Comparison of ENCODE assay signal across 20 cellular contexts in the genomic region with DNA sequence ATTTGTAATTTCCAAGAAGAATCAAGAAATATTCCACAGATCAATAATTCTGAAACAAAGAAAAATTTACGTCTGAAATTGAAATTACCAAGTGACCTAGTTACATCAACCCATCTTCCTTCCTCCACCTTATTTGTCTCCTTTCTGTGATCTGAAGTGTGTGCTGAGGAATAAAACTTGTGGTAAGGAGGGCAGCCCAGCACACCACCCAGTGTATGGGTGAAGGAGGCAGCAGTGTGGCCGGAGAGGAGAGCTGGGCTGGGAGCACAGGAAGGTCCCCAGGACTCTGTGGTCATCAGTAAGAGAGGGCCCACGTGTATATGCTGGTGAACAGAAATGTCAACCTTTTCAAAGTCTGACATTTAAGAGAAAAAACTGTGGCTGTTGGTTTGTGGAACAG. TPM values are rescaled to one million over a fixed set of nuclear protein-coding genes. Genes with fewer than 3 reads are reported as not detected.
DNase-seq lines count a peak whose midpoint lies in the region; ATAC-seq lines count a peak whose summit lies in the region.
"Had no signal": no experiment of that assay in that cellular context is flagged by ENCODE, and none has a peak within 500 bp of the region (broad histone marks: within the 10 kb centered on the region; RNA-seq: fewer than 3 reads in every experiment).

No MANE protein-coding gene starts in this region.

- H3K36me3 ChIP-seq in BLaER1 treated with 17β-estradiol and CSF1 and Interleukin-3, amounts not matched to agents 10 nM and 100 nM: no peaks in the 10 kb centered on the region; a peak in 1 of 22 replicates
- no peaks in the 10 kb centered on the region for H3K36me3 ChIP-seq in CD8-positive, alpha-beta memory T cell (ENCODE audit: insufficient read depth, low read length)
- no peaks in the 10 kb centered on the region for H3K36me3 ChIP-seq in effector memory CD4-positive, alpha-beta T cell (ENCODE audit: control insufficient read depth, insufficient read depth, low read length)
- H3K36me3 ChIP-seq: brain microvascular endothelial cell, prostate gland had no signal

- peak overlapping the region; percentile 84 to 98 (median 93) for H3K4me3 Mint-ChIP-seq in CD8-positive, alpha-beta memory T cell
- H3K4me3 Mint-ChIP-seq in T-cell: peak overlapping the region; percentile 70 to 88 (median 86)
- H3K4me3 Mint-ChIP-seq: GM23338, type B pancreatic cell had no signal

- H3K27ac ChIP-seq in BLaER1 treated with 17β-estradiol and CSF1 and Interleukin-3, amounts not matched to agents 10 nM and 100 nM: no peak overlapping the region
- H3K27ac ChIP-seq in CD8-positive, alpha-beta memory T cell (ENCODE audit: low read depth, low read length): no peak overlapping the region
- H3K27ac ChIP-seq in effector memory CD4-positive, alpha-beta T cell (ENCODE audit: insufficient read depth, low read length, poor library complexity, severe bottlenecking): peak overlapping the region; percentile 83
- H3K27ac ChIP-seq: brain microvascular endothelial cell, coronary artery, prostate gland had no signal

- peaks cover 34 to 55% (median 50%) of the 10 kb centered on the region in 3 donors for H3K4me1 Mint-ChIP-seq in CD8-positive, alpha-beta memory T cell
- H3K4me1 Mint-ChIP-seq in T-cell: peaks cover 20 to 66% (median 37%) of the 10 kb centered on the region in 3 donors

- H3K27me3 Mint-ChIP-seq in CD8-positive, alpha-beta memory T cell: peaks cover 0 to 12% of the 10 kb centered on the region in 2 donors
- peaks cover 0 to 20% of the 10 kb centered on the region in 2 donors for H3K27me3 Mint-ChIP-seq in T-cell

- no peak for DNase-seq in CD8-positive, alpha-beta memory T cell
- no peak for DNase-seq in T-cell
- no peak for DNase-seq in effector memory CD4-positive, alpha-beta T cell
- DNase-seq in NCI-H524 (lab: John Stamatoyannopoulos, UW): no peak
- DNase-seq in NCI-H1092 (lab: John Stamatoyannopoulos, UW): no peak
- DNase-seq: brain microvascular endothelial cell; head of caudate nucleus; left cardiac atrium; NCI-H2171; NCI-H526; stimulated activated CD4-positive, alpha-beta T cell treated with anti-CD3 and anti-CD28 coated beads, Interleukin-1b, Interleukin-23, amount 100 ng/mL, for 48 hours had no signal

- H3K27me3 ChIP-seq in BLaER1 treated with 17β-estradiol and CSF1 and Interleukin-3, amounts not matched to agents 10 nM and 100 nM: peaks cover 0 to 44% (median 0%) of the 10 kb centered on the region in 11 experiments; a peak in 6 of 22 replicates
- no peaks in the 10 kb centered on the region for H3K27me3 ChIP-seq in CD8-positive, alpha-beta memory T cell (ENCODE audit: insufficient read depth, low read length, poor library complexity, severe bottlenecking)
- no peaks in the 10 kb centered on the region for H3K27me3 ChIP-seq in effector memory CD4-positive, alpha-beta T cell (replicated peaks; ENCODE audit: control insufficient read depth, insufficient read depth, low read length, poor library complexity, severe bottlenecking)
- H3K27me3 ChIP-seq: brain microvascular endothelial cell had no signal

- peaks cover 7 to 15% (median 8%) of the 10 kb centered on the region in 11 experiments for H3K9me3 ChIP-seq in BLaER1 treated with 17β-estradiol and CSF1 and Interleukin-3, amounts not matched to agents 10 nM and 100 nM (replicated peaks in 1 of 11)
- H3K9me3 ChIP-seq in CD8-positive, alpha-beta memory T cell (ENCODE audit: low read length): no peaks in the 10 kb centered on the region
- no peaks in the 10 kb centered on the region for H3K9me3 ChIP-seq in effector memory CD4-positive, alpha-beta T cell (ENCODE audit: control insufficient read depth, low read length)
- H3K9me3 ChIP-seq: prostate gland had no signal

- H3K4me3 ChIP-seq in BLaER1 treated with 17β-estradiol and CSF1 and Interleukin-3, amounts not matched to agents 10 nM and 100 nM: no peak overlapping the region
- no peak overlapping the region for H3K4me3 ChIP-seq in CD8-positive, alpha-beta memory T cell (ENCODE audit: low read length)
- H3K4me3 ChIP-seq in effector memory CD4-positive, alpha-beta T cell (ENCODE audit: insufficient read depth, low read depth, low read length, poor library complexity, severe bottlenecking): peak overlapping the region; percentile 72
- H3K4me3 ChIP-seq: coronary artery, GM23338, K562, prostate gland had no signal

- no peak for ATAC-seq in T-cell (replicated peaks in 1 of 4)
- ATAC-seq in HG02870 (IDR thresholded peaks at IDR 0.05; ENCODE audit: unreplicated experiment): no peak
- no peak for ATAC-seq in HG02678 (IDR thresholded peaks at IDR 0.05; ENCODE audit: unreplicated experiment)
- ATAC-seq: GM23338, K562, left cardiac atrium had no signal

- CTCF ChIA-PET in CD8-positive, alpha-beta memory T cell (lab: Charles Lee): no interaction called here
- CTCF ChIA-PET in T-cell (lab: Charles Lee): no interaction called here

- peak overlapping the region; percentile 84 to 99 (median 98) for H3K27ac Mint-ChIP-seq in CD8-positive, alpha-beta memory T cell
- peak overlapping the region; percentile 73 to 85 for H3K27ac Mint-ChIP-seq in T-cell
- H3K27ac Mint-ChIP-seq: GM23338, type B pancreatic cell had no signal

- POLR2A ChIA-PET in CD8-positive, alpha-beta memory T cell (lab: Charles Lee): no interaction called here
- POLR2A ChIA-PET in T-cell (lab: Charles Lee): interaction anchor here in 1 of 2 donors (0.6 kb wide), 1 partner anchor 31 kb away, joined by 7 read pairs; no protein-coding TSS in a partner anchor

- peak overlapping the region in 8 of 11 experiments; percentile 35 to 94 (median 86); a peak in 15 of 22 replicates for H3K4me2 ChIP-seq in BLaER1 treated with 17β-estradiol and CSF1 and Interleukin-3, amounts not matched to agents 10 nM and 100 nM
- H3K4me2 ChIP-seq: GM23338 had no signal

- H3K9me3 Mint-ChIP-seq in CD8-positive, alpha-beta memory T cell: no peaks in the 10 kb centered on the region
- H3K9me3 Mint-ChIP-seq in T-cell: no peaks in the 10 kb centered on the region
- H3K9me3 Mint-ChIP-seq: GM23338, type B pancreatic cell had no signal

- H3K9ac ChIP-seq in BLaER1 treated with 17β-estradiol and CSF1 and Interleukin-3, amounts not matched to agents 10 nM and 100 nM: no peak overlapping the region

- H3K36me3 Mint-ChIP-seq in CD8-positive, alpha-beta memory T cell: peaks cover 0 to 4% (median 0%) of the 10 kb centered on the region in 3 donors
- H3K36me3 Mint-ChIP-seq in T-cell: no peaks in the 10 kb centered on the region
- H3K36me3 Mint-ChIP-seq: type B pancreatic cell had no signal

- no peaks in the 10 kb centered on the region for H4K20me1 ChIP-seq in BLaER1 treated with 17β-estradiol and CSF1 and Interleukin-3, amounts not matched to agents 10 nM and 100 nM

- peaks cover 21 to 73% (median 68%) of the 10 kb centered on the region in 10 experiments for H3K4me1 ChIP-seq in BLaER1 treated with 17β-estradiol and CSF1 and Interleukin-3, amounts not matched to agents 10 nM and 100 nM
- no peaks in the 10 kb centered on the region for H3K4me1 ChIP-seq in CD8-positive, alpha-beta memory T cell (ENCODE audit: insufficient read depth, low read length)
- H3K4me1 ChIP-seq in effector memory CD4-positive, alpha-beta T cell (ENCODE audit: control insufficient read depth, insufficient read depth, low read length, poor library complexity, severe bottlenecking): peaks cover 27% of the 10 kb centered on the region
- H3K4me1 ChIP-seq: prostate gland had no signal

RNA-seq across cellular contexts. Expression of a gene that starts 11.3 kb away (rescaled TPM):
- 1 to 10 TPM; 3.5 to 3.9 TPM for total RNA-seq in CD8-positive, alpha-beta memory T cell
- polyA plus RNA-seq in CD8-positive, alpha-beta memory T cell: 47.3 TPM
- total RNA-seq in T-cell: 10 to 100 TPM in 3 of 5 donors, 1 to 10 TPM in 2; 3.2 to 19.4 (median 15.0) TPM
- total RNA-seq: endothelial cell of umbilical vein, GM23338, K562, left cardiac atrium, prostate gland had no signal
- polyA plus RNA-seq: endothelial cell of umbilical vein, GM23338, K562 had no signal

RNA-seq across cellular contexts. Expression of a gene that starts 46.2 kb away (rescaled TPM):
- total RNA-seq in CD8-positive, alpha-beta memory T cell: not detected
- polyA plus RNA-seq in CD8-positive, alpha-beta memory T cell: not detected
- total RNA-seq in T-cell: not detected
- total RNA-seq: endothelial cell of umbilical vein, GM23338, K562, left cardiac atrium, prostate gland had no signal
- polyA plus RNA-seq: endothelial cell of umbilical vein, GM23338, K562 had no signal
